ENCODE assay signal across 1 cellular context in the genomic region with DNA sequence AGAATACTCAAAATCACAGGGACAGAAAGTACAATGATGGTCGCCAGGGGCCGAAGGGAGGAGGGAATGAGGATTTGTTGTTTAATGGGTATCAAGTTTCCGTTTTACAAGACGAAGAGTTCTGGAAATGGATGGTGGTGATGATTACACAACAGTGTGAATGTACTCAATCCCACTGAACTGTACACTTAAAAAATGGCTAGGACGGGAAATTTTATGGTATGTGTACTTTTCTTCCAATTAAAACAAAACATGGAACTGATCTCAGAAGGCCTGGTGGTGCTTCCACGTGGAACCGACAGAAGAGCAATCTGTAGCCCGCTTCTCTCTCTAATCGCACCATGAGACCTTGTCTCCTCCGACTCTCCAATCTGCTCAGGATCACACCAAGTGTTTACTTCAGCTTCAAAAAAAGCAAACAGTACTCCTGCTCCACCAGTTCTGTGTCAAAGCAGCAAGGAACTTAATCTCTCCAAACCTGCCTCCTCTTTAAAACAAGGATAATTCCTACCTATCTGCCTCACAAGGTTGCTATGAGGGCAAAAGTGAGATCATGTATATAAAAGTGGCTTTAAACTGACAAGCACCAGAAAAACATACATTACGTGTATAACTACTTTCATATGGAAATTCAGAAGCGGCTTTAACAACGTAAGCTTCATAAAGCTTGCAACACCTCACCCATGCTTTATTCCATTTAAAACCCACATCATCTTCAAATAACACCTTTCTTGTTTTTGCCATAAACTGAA.
TF ChIP-seq lines count a peak whose summit lies in the region.

No MANE protein-coding gene starts in this region.

TF ChIP-seq in SK-N-SH, 30 proteins besides CTCF, POLR2A, EP300 and RAD21 (continued from another document):
- TF ChIP-seq, protein P1, sequence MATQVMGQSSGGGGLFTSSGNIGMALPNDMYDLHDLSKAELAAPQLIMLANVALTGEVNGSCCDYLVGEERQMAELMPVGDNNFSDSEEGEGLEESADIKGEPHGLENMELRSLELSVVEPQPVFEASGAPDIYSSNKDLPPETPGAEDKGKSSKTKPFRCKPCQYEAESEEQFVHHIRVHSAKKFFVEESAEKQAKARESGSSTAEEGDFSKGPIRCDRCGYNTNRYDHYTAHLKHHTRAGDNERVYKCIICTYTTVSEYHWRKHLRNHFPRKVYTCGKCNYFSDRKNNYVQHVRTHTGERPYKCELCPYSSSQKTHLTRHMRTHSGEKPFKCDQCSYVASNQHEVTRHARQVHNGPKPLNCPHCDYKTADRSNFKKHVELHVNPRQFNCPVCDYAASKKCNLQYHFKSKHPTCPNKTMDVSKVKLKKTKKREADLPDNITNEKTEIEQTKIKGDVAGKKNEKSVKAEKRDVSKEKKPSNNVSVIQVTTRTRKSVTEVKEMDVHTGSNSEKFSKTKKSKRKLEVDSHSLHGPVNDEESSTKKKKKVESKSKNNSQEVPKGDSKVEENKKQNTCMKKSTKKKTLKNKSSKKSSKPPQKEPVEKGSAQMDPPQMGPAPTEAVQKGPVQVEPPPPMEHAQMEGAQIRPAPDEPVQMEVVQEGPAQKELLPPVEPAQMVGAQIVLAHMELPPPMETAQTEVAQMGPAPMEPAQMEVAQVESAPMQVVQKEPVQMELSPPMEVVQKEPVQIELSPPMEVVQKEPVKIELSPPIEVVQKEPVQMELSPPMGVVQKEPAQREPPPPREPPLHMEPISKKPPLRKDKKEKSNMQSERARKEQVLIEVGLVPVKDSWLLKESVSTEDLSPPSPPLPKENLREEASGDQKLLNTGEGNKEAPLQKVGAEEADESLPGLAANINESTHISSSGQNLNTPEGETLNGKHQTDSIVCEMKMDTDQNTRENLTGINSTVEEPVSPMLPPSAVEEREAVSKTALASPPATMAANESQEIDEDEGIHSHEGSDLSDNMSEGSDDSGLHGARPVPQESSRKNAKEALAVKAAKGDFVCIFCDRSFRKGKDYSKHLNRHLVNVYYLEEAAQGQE (IDR thresholded peaks at IDR 0.05; ENCODE audit: low read depth, low read length), result no peak
- TF ChIP-seq JUND (IDR thresholded peaks at IDR 0.05) (no peak), TEAD4 (IDR thresholded peaks at IDR 0.05; ENCODE audit: borderline replicate concordance, insufficient read depth) (no peak), GABPA (IDR thresholded peaks at IDR 0.05; ENCODE audit: low read depth) (no peak), TCF12 (IDR thresholded peaks at IDR 0.05) (no peak), TAF1 (IDR thresholded peaks at IDR 0.05; ENCODE audit: borderline replicate concordance, low read depth, low read length) (no peak), POLR2AphosphoS5 (IDR thresholded peaks at IDR 0.05; ENCODE audit: low read depth, low read length) (no peak), FOXM1 (IDR thresholded peaks at IDR 0.05; ENCODE audit: low read depth) (no peak), MXI1 (IDR thresholded peaks at IDR 0.05; ENCODE audit: low read depth, low read length) (no peak), MEF2A (IDR thresholded peaks at IDR 0.05; ENCODE audit: borderline replicate concordance, low read depth) (no peak), SMC3 (IDR thresholded peaks at IDR 0.05; ENCODE audit: low read depth, low read length) (no peak)
- TF ChIP-seq, protein P2, sequence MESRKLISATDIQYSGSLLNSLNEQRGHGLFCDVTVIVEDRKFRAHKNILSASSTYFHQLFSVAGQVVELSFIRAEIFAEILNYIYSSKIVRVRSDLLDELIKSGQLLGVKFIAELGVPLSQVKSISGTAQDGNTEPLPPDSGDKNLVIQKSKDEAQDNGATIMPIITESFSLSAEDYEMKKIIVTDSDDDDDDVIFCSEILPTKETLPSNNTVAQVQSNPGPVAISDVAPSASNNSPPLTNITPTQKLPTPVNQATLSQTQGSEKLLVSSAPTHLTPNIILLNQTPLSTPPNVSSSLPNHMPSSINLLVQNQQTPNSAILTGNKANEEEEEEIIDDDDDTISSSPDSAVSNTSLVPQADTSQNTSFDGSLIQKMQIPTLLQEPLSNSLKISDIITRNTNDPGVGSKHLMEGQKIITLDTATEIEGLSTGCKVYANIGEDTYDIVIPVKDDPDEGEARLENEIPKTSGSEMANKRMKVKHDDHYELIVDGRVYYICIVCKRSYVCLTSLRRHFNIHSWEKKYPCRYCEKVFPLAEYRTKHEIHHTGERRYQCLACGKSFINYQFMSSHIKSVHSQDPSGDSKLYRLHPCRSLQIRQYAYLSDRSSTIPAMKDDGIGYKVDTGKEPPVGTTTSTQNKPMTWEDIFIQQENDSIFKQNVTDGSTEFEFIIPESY (IDR thresholded peaks at IDR 0.05; ENCODE audit: borderline replicate concordance, low read depth), result no peak
